ENCODE assay signal across 13 cellular contexts in the genomic region with DNA sequence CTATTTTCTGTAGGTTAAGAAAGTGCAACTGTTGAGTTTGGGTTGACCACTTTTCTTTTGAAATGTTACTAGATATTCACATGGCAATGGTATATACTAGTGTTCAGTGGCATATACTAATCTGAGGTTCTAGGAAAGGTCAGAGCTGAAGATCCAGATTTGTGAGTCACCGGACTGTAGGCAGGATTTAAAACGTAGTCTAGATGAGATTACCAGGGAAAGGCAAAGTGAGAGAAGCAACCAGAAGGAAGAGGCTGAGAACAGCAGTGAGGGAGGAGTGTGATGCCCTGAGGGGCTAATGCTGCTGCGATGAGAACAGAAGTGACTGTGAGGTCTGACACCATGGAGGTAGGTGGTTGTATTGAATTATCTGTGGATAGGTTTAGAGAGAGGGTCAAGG. TPM values are rescaled to one million over a fixed set of nuclear protein-coding genes. Genes with fewer than 3 reads are reported as not detected.
"Had no signal": no experiment of that assay in that cellular context is flagged by ENCODE, and none has a peak within 500 bp of the region (broad histone marks: within the 10 kb centered on the region; RNA-seq: fewer than 3 reads in every experiment).

No MANE protein-coding gene starts in this region.

- H3K4me1 Mint-ChIP-seq: natural killer cell had no signal

- DNase-seq: activated naive CD4-positive, alpha-beta T cell; activated T-cell treated with anti-CD3 and anti-CD28 coated beads for 4 hours; caudate nucleus; cortex of kidney; effector CD4-positive, alpha-beta T cell; left lung; natural killer cell; sigmoid colon; spleen had no signal

- H3K27ac Mint-ChIP-seq: natural killer cell had no signal

- H3K36me3 ChIP-seq: ascending aorta, left lung, neutrophil, sigmoid colon, thoracic aorta had no signal

- H3K9ac ChIP-seq: parathyroid adenoma had no signal

- H3K4me3 ChIP-seq: ascending aorta, left lung, sigmoid colon, spleen, thoracic aorta had no signal

- H3K36me3 Mint-ChIP-seq: natural killer cell had no signal

- H3K4me1 ChIP-seq: ascending aorta, left lung, parathyroid adenoma, sigmoid colon, spleen had no signal

- H3K27ac ChIP-seq: ascending aorta, left lung, neutrophil, parathyroid adenoma, sigmoid colon, spleen, thoracic aorta had no signal

- ATAC-seq: left lung, natural killer cell had no signal

- H3K9me3 ChIP-seq: ascending aorta, left lung, neutrophil, sigmoid colon, spleen, thoracic aorta had no signal

- H3K9me3 Mint-ChIP-seq: natural killer cell had no signal

- H3K4me3 Mint-ChIP-seq: natural killer cell had no signal

- H3K27me3 ChIP-seq: ascending aorta, left lung, sigmoid colon, spleen had no signal

RNA-seq across cellular contexts. Expression of gene CASP6, which starts 36.3 kb away (rescaled TPM):
- total RNA-seq: ascending aorta had no signal
